In the genomic region with DNA sequence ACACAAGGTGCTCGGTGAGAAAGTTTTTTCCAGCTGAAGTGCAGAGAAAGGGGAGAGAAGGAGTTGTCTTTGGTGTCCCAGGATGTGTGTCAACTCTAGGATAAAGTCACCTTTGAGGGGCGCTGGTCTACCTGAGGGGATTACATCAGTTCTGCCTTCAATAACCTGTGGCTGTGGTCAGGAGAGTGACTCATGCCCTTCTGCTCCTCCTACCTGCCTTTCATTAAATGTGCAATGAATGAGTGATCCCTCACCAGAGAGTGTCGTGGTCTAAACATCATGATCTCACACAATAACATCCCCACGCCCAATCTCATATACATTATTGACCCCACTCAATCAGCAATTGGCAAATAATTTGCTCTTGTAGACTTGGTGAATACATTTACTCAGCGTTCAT, we compare ENCODE assay signal across 8 cellular contexts.
A peak's percentile ranks its signal among the peaks of the same experiment; 100 is the strongest.
DNase-seq lines count a peak whose midpoint lies in the region; ATAC-seq, FAIRE-seq and TF ChIP-seq lines count a peak whose summit lies in the region.
"Not testable (repeated sequence)": the region's sequence is repeated elsewhere in the genome, so short reads cannot be mapped to it uniquely, and the experiment has no call there.

No MANE protein-coding gene starts in this region.

- H3K4me2 ChIP-seq in A549, result not testable (repeated sequence)

- TF ChIP-seq RAD21 in A549 (conservative IDR thresholded peaks at IDR 0.05 in 1 of 2, IDR thresholded peaks at IDR 0.05 in 1 of 2), result not testable (repeated sequence)

- H3K9me3 ChIP-seq in A549; naive thymus-derived CD4-positive, alpha-beta T cell (ENCODE audit: control insufficient read depth in 2 of 3, low read length in 3 of 3): not testable (repeated sequence)

- H3K36me3 Mint-ChIP-seq in T-cell; activated CD8-positive, alpha-beta T cell treated with anti-CD3 and anti-CD28 coated beads for 36 hours (ENCODE audit: low read depth); activated T-cell treated with anti-CD3 and anti-CD28 coated beads, Interleukin-2, amount 50 U/mL, for 72 hours (ENCODE audit: insufficient read depth in 2 of 2); activated naive CD8-positive, alpha-beta T cell treated with anti-CD3 and anti-CD28 coated beads, Interleukin-2, amount 50 U/mL, for 24 hours (ENCODE audit: low read depth); naive thymus-derived CD4-positive, alpha-beta T cell: not testable (repeated sequence)

- H3K27ac Mint-ChIP-seq in T-cell; activated CD8-positive, alpha-beta T cell treated with anti-CD3 and anti-CD28 coated beads for 36 hours; activated T-cell treated with anti-CD3 and anti-CD28 coated beads, Interleukin-2, amount 50 U/mL, for 72 hours; activated naive CD8-positive, alpha-beta T cell treated with anti-CD3 and anti-CD28 coated beads, Interleukin-2, amount 50 U/mL, for 24 hours; naive thymus-derived CD4-positive, alpha-beta T cell; stimulated activated naive CD8-positive, alpha-beta T cell treated with anti-CD3 and anti-CD28 coated beads, Interleukin-15, amount 100 ng/mL, for 72 hours: not testable (repeated sequence)

- TF ChIP-seq EP300 in A549 (IDR thresholded peaks at IDR 0.05), result not testable (repeated sequence)

- not testable (repeated sequence) for H3K4me1 Mint-ChIP-seq in T-cell; activated CD8-positive, alpha-beta T cell treated with anti-CD3 and anti-CD28 coated beads for 36 hours (ENCODE audit: low read depth); activated T-cell treated with anti-CD3 and anti-CD28 coated beads, Interleukin-2, amount 50 U/mL, for 72 hours (ENCODE audit: low read depth); activated naive CD8-positive, alpha-beta T cell treated with anti-CD3 and anti-CD28 coated beads, Interleukin-2, amount 50 U/mL, for 24 hours; naive thymus-derived CD4-positive, alpha-beta T cell; stimulated activated naive CD8-positive, alpha-beta T cell treated with anti-CD3 and anti-CD28 coated beads, Interleukin-15, amount 100 ng/mL, for 72 hours

- H3K4me1 ChIP-seq in A549; naive thymus-derived CD4-positive, alpha-beta T cell (ENCODE audit: control insufficient read depth in 2 of 2, insufficient read depth in 2 of 2, low read length in 2 of 2): not testable (repeated sequence)

- TF ChIP-seq CTCF in A549 (IDR thresholded peaks at IDR 0.05); activated CD8-positive, alpha-beta T cell treated with anti-CD3 and anti-CD28 coated beads for 36 hours (IDR thresholded peaks at IDR 0.05): not testable (repeated sequence)

- H3K9me3 Mint-ChIP-seq in T-cell; activated CD8-positive, alpha-beta T cell treated with anti-CD3 and anti-CD28 coated beads for 36 hours; activated T-cell treated with anti-CD3 and anti-CD28 coated beads, Interleukin-2, amount 50 U/mL, for 72 hours; activated naive CD8-positive, alpha-beta T cell treated with anti-CD3 and anti-CD28 coated beads, Interleukin-2, amount 50 U/mL, for 24 hours; naive thymus-derived CD4-positive, alpha-beta T cell; stimulated activated naive CD8-positive, alpha-beta T cell treated with anti-CD3 and anti-CD28 coated beads, Interleukin-15, amount 100 ng/mL, for 72 hours: not testable (repeated sequence)

- not testable (repeated sequence) for H3K27ac ChIP-seq in A549; naive thymus-derived CD4-positive, alpha-beta T cell (ENCODE audit: low read depth, low read length)

- DNase-seq in A549 (ENCODE audit: low read depth in 1 of 2, low spot score in 1 of 2); GM12891 (ENCODE audit: insufficient read length, low spot score); T-cell; activated CD8-positive, alpha-beta T cell treated with anti-CD3 and anti-CD28 coated beads for 36 hours; activated T-cell treated with anti-CD3 and anti-CD28 coated beads, Interleukin-2, amount 50 U/mL, for 72 hours; activated naive CD8-positive, alpha-beta T cell treated with anti-CD3 and anti-CD28 coated beads, Interleukin-2, amount 50 U/mL, for 24 hours; naive thymus-derived CD4-positive, alpha-beta T cell; stimulated activated naive CD8-positive, alpha-beta T cell treated with anti-CD3 and anti-CD28 coated beads, Interleukin-15, amount 100 ng/mL, for 72 hours: not testable (repeated sequence)

- H3K4me3 ChIP-seq in A549; naive thymus-derived CD4-positive, alpha-beta T cell (ENCODE audit: low read length): not testable (repeated sequence)

- CTCF ChIA-PET in A549 (lab: Yijun Ruan, JAX); T-cell (lab: Charles Lee); activated CD8-positive, alpha-beta T cell treated with anti-CD3 and anti-CD28 coated beads for 36 hours (lab: Charles Lee); naive thymus-derived CD4-positive, alpha-beta T cell (lab: Charles Lee): not testable (repeated sequence)

- intact Hi-C loops in activated CD8-positive, alpha-beta T cell treated with anti-CD3 and anti-CD28 coated beads for 36 hours (cut with micrococcal nuclease); naive thymus-derived CD4-positive, alpha-beta T cell (cut with micrococcal nuclease): not testable (repeated sequence)

- not testable (repeated sequence) for H3K4me3 Mint-ChIP-seq in T-cell; activated CD8-positive, alpha-beta T cell treated with anti-CD3 and anti-CD28 coated beads for 36 hours; activated T-cell treated with anti-CD3 and anti-CD28 coated beads, Interleukin-2, amount 50 U/mL, for 72 hours; activated naive CD8-positive, alpha-beta T cell treated with anti-CD3 and anti-CD28 coated beads, Interleukin-2, amount 50 U/mL, for 24 hours; naive thymus-derived CD4-positive, alpha-beta T cell; stimulated activated naive CD8-positive, alpha-beta T cell treated with anti-CD3 and anti-CD28 coated beads, Interleukin-15, amount 100 ng/mL, for 72 hours

- not testable (repeated sequence) for TF ChIP-seq POLR2A in A549 (IDR thresholded peaks at IDR 0.05; ENCODE audit: low read length); GM12891 (IDR thresholded peaks at IDR 0.05; ENCODE audit: low read depth, low read length)

- not testable (repeated sequence) for H3K27me3 ChIP-seq in naive thymus-derived CD4-positive, alpha-beta T cell (ENCODE audit: control insufficient read depth in 2 of 2, insufficient read depth in 2 of 2, low read length in 2 of 2)

- POLR2A ChIA-PET in A549 (lab: Yijun Ruan, JAX); T-cell (lab: Charles Lee); activated CD8-positive, alpha-beta T cell treated with anti-CD3 and anti-CD28 coated beads for 36 hours (lab: Charles Lee); naive thymus-derived CD4-positive, alpha-beta T cell (lab: Charles Lee): not testable (repeated sequence)

- not testable (repeated sequence) for H3K36me3 ChIP-seq in naive thymus-derived CD4-positive, alpha-beta T cell (ENCODE audit: control insufficient read depth in 2 of 3, insufficient read depth in 3 of 3, low read length in 3 of 3)

- not testable (repeated sequence) for H3K27me3 Mint-ChIP-seq in T-cell; activated CD8-positive, alpha-beta T cell treated with anti-CD3 and anti-CD28 coated beads for 36 hours; activated T-cell treated with anti-CD3 and anti-CD28 coated beads, Interleukin-2, amount 50 U/mL, for 72 hours (ENCODE audit: low read depth); activated naive CD8-positive, alpha-beta T cell treated with anti-CD3 and anti-CD28 coated beads, Interleukin-2, amount 50 U/mL, for 24 hours; naive thymus-derived CD4-positive, alpha-beta T cell; stimulated activated naive CD8-positive, alpha-beta T cell treated with anti-CD3 and anti-CD28 coated beads, Interleukin-15, amount 100 ng/mL, for 72 hours

- ATAC-seq in A549, result not testable (repeated sequence)
- ATAC-seq in T-cell (replicated peaks in 1 of 4), result peak; percentile 14 to 54 (median 46)
- peak; percentile 35 for ATAC-seq in activated CD8-positive, alpha-beta T cell treated with anti-CD3 and anti-CD28 coated beads for 36 hours
- peak; percentile 64 to 66 for ATAC-seq in activated T-cell treated with anti-CD3 and anti-CD28 coated beads, Interleukin-2, amount 50 U/mL, for 72 hours (replicated peaks in 1 of 2)
- ATAC-seq in activated naive CD8-positive, alpha-beta T cell treated with anti-CD3 and anti-CD28 coated beads, Interleukin-2, amount 50 U/mL, for 24 hours, result peak; percentile 41
- ATAC-seq in naive thymus-derived CD4-positive, alpha-beta T cell, result peak; percentile 31
- ATAC-seq in stimulated activated naive CD8-positive, alpha-beta T cell treated with anti-CD3 and anti-CD28 coated beads, Interleukin-15, amount 100 ng/mL, for 72 hours, result peak; percentile 71

- FAIRE-seq in A549 (lab: Jason Lieb, UNC) (peak; percentile 99), GM12891 (lab: Jason Lieb, UNC) (peak; percentile 73)

- no CpG with 5 or more reads among the region's 5 CpGs for WGBS in A549 (ENCODE audit: missing lambda C conversion rate)
